19 cellular contexts compared by ENCODE assay signal in genomic region chr7:131529617-131530016, GRCh38. TPM values are rescaled to one million over a fixed set of nuclear protein-coding genes. Genes with fewer than 3 reads are reported as not detected.
DNase-seq lines count a peak whose midpoint lies in the region; ATAC-seq and TF ChIP-seq lines count a peak whose summit lies in the region.
"Had no signal": no experiment of that assay in that cellular context is flagged by ENCODE, and none has a peak within 500 bp of the region (broad histone marks: within the 10 kb centered on the region; RNA-seq: fewer than 3 reads in every experiment).

No MANE protein-coding gene starts in this region.

- POLR2A ChIA-PET in WTC11 (lab: Charles Lee) (interaction anchor here (1.2 kb wide), 1 partner anchor 77 kb away, joined by 7 read pairs; no protein-coding TSS in a partner anchor), PC-9 (lab: Charles Lee; ENCODE audit: unreplicated experiment) (no interaction called here)

- H3K36me3 Mint-ChIP-seq in WTC11 = peaks cover 18% of the 10 kb centered on the region
- H3K36me3 Mint-ChIP-seq: CD4-positive, alpha-beta memory T cell had no signal

- H3K27ac ChIP-seq in lung (ENCODE audit: low read depth in 1 of 2, low read length in 1 of 2) = peak overlapping the region; percentile 20 to 69
- H3K27ac ChIP-seq in brain microvascular endothelial cell = no peak overlapping the region
- no peak overlapping the region for H3K27ac ChIP-seq in PC-9

- H3K4me1 Mint-ChIP-seq in WTC11 = peaks cover 75% of the 10 kb centered on the region
- H3K4me1 Mint-ChIP-seq: CD4-positive, alpha-beta memory T cell had no signal

- 0 out of 2 replicates have a peak, but pooled peaks cover 8% of the 10 kb centered on the region for H3F3A ChIP-seq in PC-9 (ENCODE audit: insufficient read depth, low read depth)

- H3K9me2 ChIP-seq in PC-9 (ENCODE audit: insufficient read depth) = no peaks in the 10 kb centered on the region
- H3K9me2 ChIP-seq: SK-N-SH had no signal

- no peak; the same call in 1 of the 2 replicates for ATAC-seq in WTC11
- no peak for ATAC-seq in lung (ENCODE audit: insufficient read depth, low FRiP score)
- ATAC-seq: GM12878, Panc1 had no signal

- in situ Hi-C loops in brain microvascular endothelial cell (cut with HindIII; ENCODE audit: low pct_ligation_motif_present, low sequenced_read_pairs) = no loop called here

- H3K27me3 ChIP-seq in lung (ENCODE audit: control insufficient read depth, insufficient read depth) (no peaks in the 10 kb centered on the region), brain microvascular endothelial cell (replicated peaks) (no peaks in the 10 kb centered on the region), PC-9 (ENCODE audit: insufficient read depth, low read depth) (no peaks in the 10 kb centered on the region)

- peak overlapping the region; percentile 0; the same call in 1 of the 2 replicates for H3K27ac Mint-ChIP-seq in WTC11
- H3K27ac Mint-ChIP-seq: B cell had no signal

- H3K36me3 ChIP-seq in lung (ENCODE audit: control insufficient read depth in 2 of 2, insufficient read depth in 2 of 2, low read length in 2 of 2) = no peaks in the 10 kb centered on the region
- H3K36me3 ChIP-seq in brain microvascular endothelial cell (replicated peaks) = no peaks in the 10 kb centered on the region
- no peaks in the 10 kb centered on the region for H3K36me3 ChIP-seq in PC-9 (ENCODE audit: low read depth)

- H3K4me1 ChIP-seq in lung (ENCODE audit: control insufficient read depth in 2 of 2, insufficient read depth in 2 of 2, low read length in 2 of 2) (peaks cover 12 to 20% of the 10 kb centered on the region in 2 donors), PC-9 (replicated peaks; ENCODE audit: insufficient read depth) (0 out of 2 replicates have a peak, but pooled peaks cover 7% of the 10 kb centered on the region)

- H3K79me2 ChIP-seq in PC-9 (ENCODE audit: low read depth) = peaks cover 68% of the 10 kb centered on the region

- H3K27me3 Mint-ChIP-seq in WTC11 (ENCODE audit: low read depth) = no peaks in the 10 kb centered on the region
- H3K27me3 Mint-ChIP-seq: B cell had no signal

- intact Hi-C loops in cardiac septum (cut with DNase I) (no loop called here), PC-9 (cut with micrococcal nuclease; ENCODE audit: unreplicated experiment) (loop anchor here (10.0 kb wide), 1 partner anchor 635 kb away; no protein-coding TSS in a partner anchor)

- no peak overlapping the region for H2AFZ ChIP-seq in PC-9

- no peak overlapping the region for H3K4me2 ChIP-seq in PC-9
- H3K4me2 ChIP-seq: SK-N-SH had no signal

- no peaks in the 10 kb centered on the region for H3K9me3 Mint-ChIP-seq in WTC11
- H3K9me3 Mint-ChIP-seq: CD4-positive, alpha-beta memory T cell had no signal

- 79 to 86% methylated on average over 11 of the region's 11 CpGs for WGBS in lung, 2 donors

- no peaks in the 10 kb centered on the region for H4K20me1 ChIP-seq in PC-9 (ENCODE audit: insufficient read depth)

- H3K9me3 ChIP-seq in lung (ENCODE audit: control insufficient read depth in 2 of 2, insufficient read depth in 1 of 2, low read length in 1 of 2) (peaks cover 0 to 1% of the 10 kb centered on the region in 2 donors), PC-9 (ENCODE audit: insufficient read depth, low read depth) (no peaks in the 10 kb centered on the region)
- H3K9me3 ChIP-seq: SK-N-SH had no signal

- DNase-seq in WTC11 (ENCODE audit: low spot score) (no peak), cardiac septum (ENCODE audit: low spot score) (peak; percentile 66), lung (ENCODE audit: low spot score) (no peak), brain microvascular endothelial cell (no peak), anterior cingulate cortex (lab: John Stamatoyannopoulos, UW) (no peak), PC-9 (no peak)
- DNase-seq in stimulated activated CD4-positive, alpha-beta T cell treated with anti-CD3 and anti-CD28 coated beads, Interleukin-2, amount 100 ng/mL, for 48 hours = no peak
- DNase-seq: CD4-positive, alpha-beta memory T cell; DND-41; GDM1; H7; NCI-H1048; NCI-H1436 treated with DMSO at 0.1 percent for 48 hours; NCI-H2081 treated with DMSO at 0.1 percent for 48 hours; NCI-H510A treated with DMSO at 0.1 percent for 48 hours; SK-N-SH had no signal

- TF ChIP-seq CTCF in WTC11 (IDR thresholded peaks at IDR 0.05) (no peak), lung (IDR thresholded peaks at IDR 0.05; ENCODE audit: control extremely low read depth, extremely low read depth) (no peak), brain microvascular endothelial cell (IDR thresholded peaks at IDR 0.05; ENCODE audit: low read depth, low read length, missing control alignments) (no peak), PC-9 (conservative IDR thresholded peaks at IDR 0.05) (no peak)

- H3K4me3 Mint-ChIP-seq in WTC11 = no peak overlapping the region
- H3K4me3 Mint-ChIP-seq: B cell; CD4-positive, alpha-beta memory T cell had no signal

- H3K4me3 ChIP-seq in lung = no peak overlapping the region
- no peak overlapping the region for H3K4me3 ChIP-seq in brain microvascular endothelial cell (ENCODE audit: low read depth, low read length)
- no peak overlapping the region for H3K4me3 ChIP-seq in PC-9
- H3K4me3 ChIP-seq: GM12878 had no signal

- CTCF ChIA-PET in WTC11 (lab: Charles Lee) = interaction anchor here (0.6 to 2.9 kb wide), 3 partner anchors 17 to 125 kb away, joined by 3 to 19 read pairs (median 12); no protein-coding TSS in a partner anchor
- CTCF ChIA-PET in PC-9 (lab: Charles Lee) = no interaction called here

- BruUV-seq in PC-9 (replicated peaks; lab: Mats Ljungman, UMichigan) = no TSS peak

TF ChIP-seq in WTC11, 78 proteins besides CTCF, POLR2A, EP300 and RAD21:
- TF ChIP-seq FOXJ3 (CRISPR knock-in tag; IDR thresholded peaks at IDR 0.05; ENCODE audit: borderline replicate concordance) = no peak
- TF ChIP-seq ZNF512 (CRISPR knock-in tag; IDR thresholded peaks at IDR 0.05; ENCODE audit: borderline replicate concordance) = no peak
- TF ChIP-seq ATF2 (CRISPR knock-in tag; IDR thresholded peaks at IDR 0.05; ENCODE audit: borderline replicate concordance, low read depth) = no peak
- no peak for TF ChIP-seq NFE2L1 (CRISPR knock-in tag; IDR thresholded peaks at IDR 0.05)
- no peak for TF ChIP-seq ERG (CRISPR knock-in tag; IDR thresholded peaks at IDR 0.05)
- no peak for TF ChIP-seq IRF2 (CRISPR knock-in tag; IDR thresholded peaks at IDR 0.05; ENCODE audit: borderline replicate concordance, low read depth)
- no peak for TF ChIP-seq ATF3 (CRISPR knock-in tag; conservative IDR thresholded peaks at IDR 0.05)

RNA-seq across cellular contexts. Expression of gene PODXL, which starts 26.8 kb away (rescaled TPM):
- total RNA-seq in WTC11 (2021) (483 to 623 TPM (median 614 TPM) in 3 replicates), cardiac septum (76.2 TPM), lung (100 to 1,000 TPM in 1 of 2 donors, 10 to 100 TPM in 1; 71.2 to 133 TPM), PC-9 (2021) (57.5 and 75.3 TPM in 2 replicates)
- polyA plus RNA-seq in lung = 10 to 100 TPM; 24.3 to 44.0 TPM

Comparison
In these comparisons a context has a peak if more than half of its experiments do, and no peak if none do; other contexts are left out.
1. H3K27ac ChIP-seq: peak in lung (2 of 2); none in brain microvascular endothelial cell (single experiment) and PC-9 (single experiment).